In genomic region chr20:1871807-1872455, GRCh38 we compare ENCODE assay signal across 2 cellular contexts.
TF ChIP-seq lines count a peak whose summit lies in the region.

No MANE protein-coding gene starts in this region.

TF ChIP-seq in IMR-90, 13 proteins besides CTCF, POLR2A, EP300 and RAD21:
- TF ChIP-seq BHLHE40 (IDR thresholded peaks at IDR 0.05; ENCODE audit: low read depth, low read length) = no peak
- no peak for TF ChIP-seq SMC3 (IDR thresholded peaks at IDR 0.05; ENCODE audit: low read depth, low read length)
- TF ChIP-seq MXI1 (IDR thresholded peaks at IDR 0.05; ENCODE audit: borderline replicate concordance, low read depth, low read length) = no peak
- TF ChIP-seq MAFK (IDR thresholded peaks at IDR 0.05; ENCODE audit: low read depth, low read length) = no peak
- TF ChIP-seq, protein P1, sequence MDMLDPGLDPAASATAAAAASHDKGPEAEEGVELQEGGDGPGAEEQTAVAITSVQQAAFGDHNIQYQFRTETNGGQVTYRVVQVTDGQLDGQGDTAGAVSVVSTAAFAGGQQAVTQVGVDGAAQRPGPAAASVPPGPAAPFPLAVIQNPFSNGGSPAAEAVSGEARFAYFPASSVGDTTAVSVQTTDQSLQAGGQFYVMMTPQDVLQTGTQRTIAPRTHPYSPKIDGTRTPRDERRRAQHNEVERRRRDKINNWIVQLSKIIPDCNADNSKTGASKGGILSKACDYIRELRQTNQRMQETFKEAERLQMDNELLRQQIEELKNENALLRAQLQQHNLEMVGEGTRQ (IDR thresholded peaks at IDR 0.05; ENCODE audit: low read depth, low read length) = no peak
- TF ChIP-seq CHD1 (IDR thresholded peaks at IDR 0.05; ENCODE audit: low read depth, low read length) = no peak

TF ChIP-seq in HepG2, 621 proteins besides CTCF, POLR2A, EP300 and RAD21 (continues in another document):
- no peak for TF ChIP-seq KLF16 (CRISPR knock-in tag; IDR thresholded peaks at IDR 0.05)
- TF ChIP-seq ZNF512B (CRISPR knock-in tag; IDR thresholded peaks at IDR 0.05; ENCODE audit: borderline replicate concordance) = no peak
- no peak for TF ChIP-seq HDAC6 (IDR thresholded peaks at IDR 0.05; ENCODE audit: low read depth, low read length)
- TF ChIP-seq KMT2A (CRISPR knock-in tag; IDR thresholded peaks at IDR 0.05) = no peak
- TF ChIP-seq, protein P2, sequence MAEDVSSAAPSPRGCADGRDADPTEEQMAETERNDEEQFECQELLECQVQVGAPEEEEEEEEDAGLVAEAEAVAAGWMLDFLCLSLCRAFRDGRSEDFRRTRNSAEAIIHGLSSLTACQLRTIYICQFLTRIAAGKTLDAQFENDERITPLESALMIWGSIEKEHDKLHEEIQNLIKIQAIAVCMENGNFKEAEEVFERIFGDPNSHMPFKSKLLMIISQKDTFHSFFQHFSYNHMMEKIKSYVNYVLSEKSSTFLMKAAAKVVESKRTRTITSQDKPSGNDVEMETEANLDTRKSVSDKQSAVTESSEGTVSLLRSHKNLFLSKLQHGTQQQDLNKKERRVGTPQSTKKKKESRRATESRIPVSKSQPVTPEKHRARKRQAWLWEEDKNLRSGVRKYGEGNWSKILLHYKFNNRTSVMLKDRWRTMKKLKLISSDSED (CRISPR knock-in tag; IDR thresholded peaks at IDR 0.05) = no peak
- no peak for TF ChIP-seq ZSCAN12 (CRISPR knock-in tag; IDR thresholded peaks at IDR 0.05)
- TF ChIP-seq ZNF891 (CRISPR knock-in tag; IDR thresholded peaks at IDR 0.05) = no peak
- no peak for TF ChIP-seq ZNF160 (CRISPR knock-in tag; IDR thresholded peaks at IDR 0.05)
- peak; percentile 52; the same call in 1 of the 2 replicates for TF ChIP-seq ZNF629 (CRISPR knock-in tag; conservative IDR thresholded peaks at IDR 0.05)
- TF ChIP-seq SIX1 (CRISPR knock-in tag; IDR thresholded peaks at IDR 0.05; ENCODE audit: borderline replicate concordance) = no peak
- TF ChIP-seq ARNT2 (CRISPR knock-in tag; IDR thresholded peaks at IDR 0.05; ENCODE audit: low read depth) = no peak
- TF ChIP-seq ZNF704 (CRISPR knock-in tag; IDR thresholded peaks at IDR 0.05; ENCODE audit: borderline replicate concordance) = no peak
- no peak for TF ChIP-seq DRAP1 (CRISPR knock-in tag; IDR thresholded peaks at IDR 0.05)
- no peak for TF ChIP-seq ZBTB44 (CRISPR knock-in tag; IDR thresholded peaks at IDR 0.05)
- no peak for TF ChIP-seq ASH2L (IDR thresholded peaks at IDR 0.05; ENCODE audit: insufficient read length, low read depth, low read length)
- peak; percentile 35 to 62 for TF ChIP-seq MAFK (conservative IDR thresholded peaks at IDR 0.05 in 1 of 2, IDR thresholded peaks at IDR 0.05 in 1 of 2; ENCODE audit: low read length in 2 of 2)
- TF ChIP-seq NFAT5 (CRISPR knock-in tag; IDR thresholded peaks at IDR 0.05) = no peak
- no peak for TF ChIP-seq ZNF101 (CRISPR knock-in tag; IDR thresholded peaks at IDR 0.05; ENCODE audit: borderline replicate concordance, low read depth)
- TF ChIP-seq ZNF510 (CRISPR knock-in tag; IDR thresholded peaks at IDR 0.05; ENCODE audit: low read depth) = no peak
- TF ChIP-seq ZKSCAN8 (CRISPR knock-in tag; IDR thresholded peaks at IDR 0.05; ENCODE audit: borderline replicate concordance) = peak; percentile 71; the same call in 1 of the 2 replicates
- TF ChIP-seq ZNF451 (CRISPR knock-in tag; IDR thresholded peaks at IDR 0.05) = no peak
- no peak for TF ChIP-seq MATR3 (CRISPR knock-in tag; IDR thresholded peaks at IDR 0.05)
- TF ChIP-seq, protein P3, sequence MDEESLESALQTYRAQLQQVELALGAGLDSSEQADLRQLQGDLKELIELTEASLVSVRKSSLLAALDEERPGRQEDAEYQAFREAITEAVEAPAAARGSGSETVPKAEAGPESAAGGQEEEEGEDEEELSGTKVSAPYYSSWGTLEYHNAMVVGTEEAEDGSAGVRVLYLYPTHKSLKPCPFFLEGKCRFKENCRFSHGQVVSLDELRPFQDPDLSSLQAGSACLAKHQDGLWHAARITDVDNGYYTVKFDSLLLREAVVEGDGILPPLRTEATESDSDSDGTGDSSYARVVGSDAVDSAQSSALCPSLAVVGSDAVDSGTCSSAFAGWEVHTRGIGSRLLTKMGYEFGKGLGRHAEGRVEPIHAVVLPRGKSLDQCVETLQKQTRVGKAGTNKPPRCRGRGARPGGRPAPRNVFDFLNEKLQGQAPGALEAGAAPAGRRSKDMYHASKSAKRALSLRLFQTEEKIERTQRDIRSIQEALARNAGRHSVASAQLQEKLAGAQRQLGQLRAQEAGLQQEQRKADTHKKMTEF (CRISPR knock-in tag; IDR thresholded peaks at IDR 0.05) = no peak
- no peak for TF ChIP-seq FOXK1 (CRISPR knock-in tag; IDR thresholded peaks at IDR 0.05; ENCODE audit: borderline replicate concordance, low read depth)
- TF ChIP-seq EED (CRISPR knock-in tag; IDR thresholded peaks at IDR 0.05) = no peak
- TF ChIP-seq ERF (CRISPR knock-in tag; IDR thresholded peaks at IDR 0.05) = no peak
- TF ChIP-seq ARID2 (CRISPR knock-in tag; IDR thresholded peaks at IDR 0.05; ENCODE audit: borderline replicate concordance) = no peak
- no peak for TF ChIP-seq ZNF703 (CRISPR knock-in tag; IDR thresholded peaks at IDR 0.05; ENCODE audit: borderline replicate concordance)
- TF ChIP-seq ZNF280B (CRISPR knock-in tag; IDR thresholded peaks at IDR 0.05; ENCODE audit: borderline replicate concordance) = no peak
- no peak for TF ChIP-seq BHLHE40 (IDR thresholded peaks at IDR 0.05; ENCODE audit: low read length)
- no peak for TF ChIP-seq ESRRA (CRISPR knock-in tag; IDR thresholded peaks at IDR 0.05; ENCODE audit: low read depth)
- no peak for TF ChIP-seq HOXA5 (CRISPR knock-in tag; IDR thresholded peaks at IDR 0.05)
- TF ChIP-seq CAMTA2 (CRISPR knock-in tag; IDR thresholded peaks at IDR 0.05; ENCODE audit: borderline replicate concordance) = no peak
- TF ChIP-seq, protein P1 (IDR thresholded peaks at IDR 0.05; ENCODE audit: low read depth, low read length) = peak; percentile 75
- TF ChIP-seq, protein P1 (CRISPR knock-in tag; IDR thresholded peaks at IDR 0.05; ENCODE audit: borderline replicate concordance) = no peak
- no peak for TF ChIP-seq FOXA1 (IDR thresholded peaks at IDR 0.05)
- TF ChIP-seq FOXA1 (CRISPR knock-in tag; IDR thresholded peaks at IDR 0.05) = no peak
- TF ChIP-seq ZBTB3 (CRISPR knock-in tag; IDR thresholded peaks at IDR 0.05; ENCODE audit: borderline replicate concordance, low read depth) = no peak
- peak; percentile 31; the same call in 1 of the 2 replicates for TF ChIP-seq MAFF (IDR thresholded peaks at IDR 0.05; ENCODE audit: low read depth, low read length)
- TF ChIP-seq DMAP1 (CRISPR knock-in tag; IDR thresholded peaks at IDR 0.05) = no peak
- no peak for TF ChIP-seq ELF1 (CRISPR knock-in tag; IDR thresholded peaks at IDR 0.05)
- no peak for TF ChIP-seq MED1 (CRISPR knock-in tag; IDR thresholded peaks at IDR 0.05)
- no peak for TF ChIP-seq ZNF577 (CRISPR knock-in tag; IDR thresholded peaks at IDR 0.05; ENCODE audit: borderline replicate concordance, low read depth)
- TF ChIP-seq ZNF44 (CRISPR knock-in tag; IDR thresholded peaks at IDR 0.05) = no peak
- TF ChIP-seq ZNF17 (CRISPR knock-in tag; IDR thresholded peaks at IDR 0.05) = no peak
- TF ChIP-seq GTF3A (CRISPR knock-in tag; conservative IDR thresholded peaks at IDR 0.05) = no peak
